ENCODE assay signal across 13 cellular contexts in genomic region chr2:195382186-195382585, GRCh38.
DNase-seq lines count a peak whose midpoint lies in the region; ATAC-seq and TF ChIP-seq lines count a peak whose summit lies in the region.
"Had no signal": no experiment of that assay in that cellular context is flagged by ENCODE, and none has a peak within 500 bp of the region (broad histone marks: within the 10 kb centered on the region; RNA-seq: fewer than 3 reads in every experiment).

No MANE protein-coding gene starts in this region.

- TF ChIP-seq EP300 in stomach (IDR thresholded peaks at IDR 0.05), result no peak

- H3K9me3 Mint-ChIP-seq in activated naive CD8-positive, alpha-beta T cell treated with anti-CD3 and anti-CD28 coated beads, Interleukin-2, amount 50 U/mL, for 24 hours, result no peaks in the 10 kb centered on the region
- no peaks in the 10 kb centered on the region for H3K9me3 Mint-ChIP-seq in stimulated activated naive CD8-positive, alpha-beta T cell treated with anti-CD3 and anti-CD28 coated beads, Interleukin-15, amount 100 ng/mL, for 72 hours

- 46 to 71% (median 58%) methylated on average over 2 of the region's 2 CpGs for WGBS in stomach, 5 donors

- H3K9me3 ChIP-seq in T-helper 17 cell (ENCODE audit: control insufficient read depth, low read length, poor library complexity, severe bottlenecking) (no peaks in the 10 kb centered on the region), stomach (no peaks in the 10 kb centered on the region)
- H3K9me3 ChIP-seq: neutrophil had no signal

- H3K4me3 ChIP-seq in stomach, result no peak overlapping the region

- H3K27me3 ChIP-seq in stomach, result no peaks in the 10 kb centered on the region
- H3K27me3 ChIP-seq: neutrophil had no signal

- H3K4me3 Mint-ChIP-seq in T-helper 17 cell, result no peak overlapping the region
- no peak overlapping the region for H3K4me3 Mint-ChIP-seq in activated naive CD8-positive, alpha-beta T cell treated with anti-CD3 and anti-CD28 coated beads, Interleukin-2, amount 50 U/mL, for 24 hours
- H3K4me3 Mint-ChIP-seq in stimulated activated naive CD8-positive, alpha-beta T cell treated with anti-CD3 and anti-CD28 coated beads, Interleukin-15, amount 100 ng/mL, for 72 hours, result no peak overlapping the region

- no peaks in the 10 kb centered on the region for H3K27me3 Mint-ChIP-seq in T-helper 17 cell
- H3K27me3 Mint-ChIP-seq in activated naive CD8-positive, alpha-beta T cell treated with anti-CD3 and anti-CD28 coated beads, Interleukin-2, amount 50 U/mL, for 24 hours, result no peaks in the 10 kb centered on the region
- no peaks in the 10 kb centered on the region for H3K27me3 Mint-ChIP-seq in stimulated activated naive CD8-positive, alpha-beta T cell treated with anti-CD3 and anti-CD28 coated beads, Interleukin-15, amount 100 ng/mL, for 72 hours

- DNase-seq in stimulated activated CD4-positive, alpha-beta T cell treated with anti-CD3 and anti-CD28 coated beads, Interleukin-12 subunit alpha, Interleukin-12 subunit beta, amount 100 ng/mL, for 4 hours, result peak; percentile 10
- DNase-seq in stimulated activated CD4-positive, alpha-beta T cell treated with anti-CD3 and anti-CD28 coated beads, Interleukin-2, amount 100 ng/mL, for 48 hours, result no peak
- DNase-seq in T-helper 17 cell, result no peak
- DNase-seq in activated naive CD8-positive, alpha-beta T cell treated with anti-CD3 and anti-CD28 coated beads, Interleukin-2, amount 50 U/mL, for 24 hours, result no peak
- DNase-seq in stimulated activated naive CD8-positive, alpha-beta T cell treated with anti-CD3 and anti-CD28 coated beads, Interleukin-15, amount 100 ng/mL, for 72 hours, result no peak
- DNase-seq in stomach, result no peak
- DNase-seq in NCI-H1436 treated with DMSO at 0.1 percent for 48 hours (lab: John Stamatoyannopoulos, UW), result no peak
- no peak for DNase-seq in HuH-7 (ENCODE audit: low spot score)
- DNase-seq: activated CD8-positive, alpha-beta memory T cell treated with anti-CD3 and anti-CD28 coated beads, Interleukin-2, amount 50 U/mL, for 4 hours; NCI-H2171; PC-3 had no signal

- intact Hi-C loops in stomach (cut with DNase I; ENCODE audit: low total_unique reads), result no loop called here

- H3K36me3 Mint-ChIP-seq in T-helper 17 cell (ENCODE audit: low read depth), result no peaks in the 10 kb centered on the region
- no peaks in the 10 kb centered on the region for H3K36me3 Mint-ChIP-seq in activated naive CD8-positive, alpha-beta T cell treated with anti-CD3 and anti-CD28 coated beads, Interleukin-2, amount 50 U/mL, for 24 hours (ENCODE audit: low read depth)

- H3K27ac Mint-ChIP-seq in T-helper 17 cell, result peak overlapping the region; percentile 60
- H3K27ac Mint-ChIP-seq in activated naive CD8-positive, alpha-beta T cell treated with anti-CD3 and anti-CD28 coated beads, Interleukin-2, amount 50 U/mL, for 24 hours, result no peak overlapping the region
- H3K27ac Mint-ChIP-seq in stimulated activated naive CD8-positive, alpha-beta T cell treated with anti-CD3 and anti-CD28 coated beads, Interleukin-15, amount 100 ng/mL, for 72 hours, result peak overlapping the region in 1 of 2 donors; percentile 87

- H3K36me3 ChIP-seq in stomach, result no peaks in the 10 kb centered on the region
- H3K36me3 ChIP-seq: neutrophil had no signal

- peak; percentile 81 for ATAC-seq in T-helper 17 cell
- peak; percentile 33 for ATAC-seq in activated naive CD8-positive, alpha-beta T cell treated with anti-CD3 and anti-CD28 coated beads, Interleukin-2, amount 50 U/mL, for 24 hours
- peak; percentile 76 for ATAC-seq in stimulated activated naive CD8-positive, alpha-beta T cell treated with anti-CD3 and anti-CD28 coated beads, Interleukin-15, amount 100 ng/mL, for 72 hours
- ATAC-seq: PC-3 had no signal

- H3K27ac ChIP-seq in stomach, result no peak overlapping the region
- H3K27ac ChIP-seq: epithelial cell of prostate, neutrophil had no signal

- no peak for TF ChIP-seq POLR2A in stomach (IDR thresholded peaks at IDR 0.05)

- TF ChIP-seq CTCF in stomach (IDR thresholded peaks at IDR 0.05), result no peak

- peaks cover 8% of the 10 kb centered on the region for H3K4me1 Mint-ChIP-seq in T-helper 17 cell
- H3K4me1 Mint-ChIP-seq in activated naive CD8-positive, alpha-beta T cell treated with anti-CD3 and anti-CD28 coated beads, Interleukin-2, amount 50 U/mL, for 24 hours, result peaks cover 16% of the 10 kb centered on the region
- H3K4me1 Mint-ChIP-seq in stimulated activated naive CD8-positive, alpha-beta T cell treated with anti-CD3 and anti-CD28 coated beads, Interleukin-15, amount 100 ng/mL, for 72 hours, result peaks cover 10% of the 10 kb centered on the region

- no peaks in the 10 kb centered on the region for H3K4me1 ChIP-seq in stomach
